In the genomic region with DNA sequence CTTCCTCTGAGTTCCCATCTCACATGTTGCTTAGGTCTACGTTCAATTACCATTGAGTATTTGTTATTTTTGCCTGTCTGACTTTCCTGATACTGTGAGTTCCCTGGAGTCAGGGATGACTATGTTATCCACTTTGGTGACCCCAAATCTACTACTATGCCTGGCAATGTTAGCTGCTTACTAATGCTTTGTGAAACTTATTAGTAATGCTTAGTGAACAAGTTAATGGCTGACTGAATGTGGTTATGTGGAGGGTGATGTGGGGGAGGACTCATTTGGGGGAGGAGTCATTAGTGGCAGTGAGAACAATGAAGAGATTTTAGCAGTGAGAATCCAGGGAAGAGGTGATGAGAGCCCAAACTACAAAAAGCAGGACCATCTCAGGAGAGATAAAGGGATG, we compare ENCODE assay signal across 10 cellular contexts.
DNase-seq lines count a peak whose midpoint lies in the region; ATAC-seq, FAIRE-seq and TF ChIP-seq lines count a peak whose summit lies in the region.
"Had no signal": no experiment of that assay in that cellular context is flagged by ENCODE, and none has a peak within 500 bp of the region (broad histone marks: within the 10 kb centered on the region; RNA-seq: fewer than 3 reads in every experiment).

No MANE protein-coding gene starts in this region.

- dilution Hi-C loops in keratinocyte (cut with MboI; ENCODE audit: extremely low pct_ligation_motif_present, low sequenced_read_pairs) = no loop called here

- peaks cover 18% of the 10 kb centered on the region for H3K4me1 ChIP-seq in keratinocyte (ENCODE audit: control insufficient read depth, extremely low read depth, insufficient read depth, low read length)

- H3K9me3 ChIP-seq in keratinocyte (ENCODE audit: control insufficient read depth, low read depth, low read length) = peaks cover 4% of the 10 kb centered on the region

- H3K27me3 ChIP-seq in keratinocyte (ENCODE audit: control insufficient read depth, extremely low read depth, insufficient read depth, low read length) = no peaks in the 10 kb centered on the region

- ATAC-seq in GM18517 (IDR thresholded peaks at IDR 0.05; ENCODE audit: unreplicated experiment) (peak; percentile 99), GM21717 (IDR thresholded peaks at IDR 0.05; ENCODE audit: unreplicated experiment) (peak; percentile 93), HG03442 (IDR thresholded peaks at IDR 0.05; ENCODE audit: unreplicated experiment) (peak; percentile 96)

- no peaks in the 10 kb centered on the region for H3K9me1 ChIP-seq in keratinocyte (ENCODE audit: control insufficient read depth, extremely low read depth, insufficient read depth, low read length)

- no peak overlapping the region for H2AFZ ChIP-seq in keratinocyte (ENCODE audit: control insufficient read depth, low read length)

- no peak overlapping the region for H3K9ac ChIP-seq in keratinocyte (ENCODE audit: control insufficient read depth, extremely low read depth, insufficient read depth, low read length)

- no peaks in the 10 kb centered on the region for H4K20me1 ChIP-seq in keratinocyte (ENCODE audit: control insufficient read depth, extremely low read depth, insufficient read depth, low read length)

- H3K27ac Mint-ChIP-seq in activated naive CD4-positive, alpha-beta T cell treated with anti-CD3 and anti-CD28 coated beads, Interleukin-2, amount 10 ng/mL, durations not matched to agents 7 days and 5 days = no peak overlapping the region

- no peak overlapping the region for H3K4me2 ChIP-seq in keratinocyte (ENCODE audit: control insufficient read depth, extremely low read depth, insufficient read depth, low read depth, low read length)

- no peak for TF ChIP-seq CTCF in keratinocyte (optimal IDR thresholded peaks at IDR 0.05 in 1 of 3, IDR thresholded peaks at IDR 0.05 in 1 of 3, conservative IDR thresholded peaks at IDR 0.05 in 1 of 3; ENCODE audit: extremely low read depth in 1 of 3, insufficient read depth in 2 of 3, low read length in 3 of 3)

- H3K36me3 ChIP-seq in keratinocyte (ENCODE audit: control insufficient read depth in 2 of 2, extremely low read depth in 1 of 2, insufficient read depth in 2 of 2, low read length in 2 of 2) = no peaks in the 10 kb centered on the region

- CTCF ChIA-PET in activated naive CD4-positive, alpha-beta T cell treated with anti-CD3 and anti-CD28 coated beads, Interleukin-2, amount 10 ng/mL, durations not matched to agents 7 days and 5 days (lab: Charles Lee) = interaction anchor here (0.6 kb wide), 1 partner anchor 1531 kb away, joined by 3 read pairs; no protein-coding TSS in a partner anchor

- DNase-seq in keratinocyte (ENCODE audit: low read depth, low spot score) (no peak), erythroblast (lab: John Stamatoyannopoulos, UW) (no peak), NCI-H2196 treated with DMSO at 0.1 percent for 48 hours (lab: John Stamatoyannopoulos, UW; ENCODE audit: unreplicated experiment) (no peak)
- DNase-seq in stimulated activated CD8-positive, alpha-beta memory T cell treated with anti-CD3 and anti-CD28 coated beads, Interleukin-4, amount 100 ng/mL, for 48 hours = no peak
- DNase-seq in activated naive CD4-positive, alpha-beta T cell treated with anti-CD3 and anti-CD28 coated beads, Interleukin-2, amount 10 ng/mL, durations not matched to agents 7 days and 5 days = no peak
- DNase-seq: NCI-H1048, trophoblast cell had no signal

- H3K36me3 Mint-ChIP-seq in activated naive CD4-positive, alpha-beta T cell treated with anti-CD3 and anti-CD28 coated beads, Interleukin-2, amount 10 ng/mL, durations not matched to agents 7 days and 5 days = no peaks in the 10 kb centered on the region

- no peak overlapping the region for H3K27ac ChIP-seq in keratinocyte (ENCODE audit: control insufficient read depth, insufficient read depth, low read length)

- FAIRE-seq in keratinocyte (lab: Jason Lieb, UNC) = peak; percentile 52

- no peaks in the 10 kb centered on the region for H3K79me2 ChIP-seq in keratinocyte (ENCODE audit: control insufficient read depth, insufficient read depth, low read length)

- no peak for TF ChIP-seq POLR2A in erythroblast (IDR thresholded peaks at IDR 0.05; ENCODE audit: low read length)

- H3K4me3 Mint-ChIP-seq in activated naive CD4-positive, alpha-beta T cell treated with anti-CD3 and anti-CD28 coated beads, Interleukin-2, amount 10 ng/mL, durations not matched to agents 7 days and 5 days = no peak overlapping the region

- no peak overlapping the region for H3K4me3 ChIP-seq in keratinocyte (ENCODE audit: control insufficient read depth in 2 of 3, extremely low read depth in 1 of 3, insufficient read depth in 2 of 3, low read depth in 1 of 3, low read length in 3 of 3)

- H3K9me3 Mint-ChIP-seq in activated naive CD4-positive, alpha-beta T cell treated with anti-CD3 and anti-CD28 coated beads, Interleukin-2, amount 10 ng/mL, durations not matched to agents 7 days and 5 days = no peaks in the 10 kb centered on the region

- H3K4me1 Mint-ChIP-seq in activated naive CD4-positive, alpha-beta T cell treated with anti-CD3 and anti-CD28 coated beads, Interleukin-2, amount 10 ng/mL, durations not matched to agents 7 days and 5 days = no peaks in the 10 kb centered on the region

- no peaks in the 10 kb centered on the region for H3K27me3 Mint-ChIP-seq in activated naive CD4-positive, alpha-beta T cell treated with anti-CD3 and anti-CD28 coated beads, Interleukin-2, amount 10 ng/mL, durations not matched to agents 7 days and 5 days
